ENCODE assay signal across 11 cellular contexts in the genomic region with DNA sequence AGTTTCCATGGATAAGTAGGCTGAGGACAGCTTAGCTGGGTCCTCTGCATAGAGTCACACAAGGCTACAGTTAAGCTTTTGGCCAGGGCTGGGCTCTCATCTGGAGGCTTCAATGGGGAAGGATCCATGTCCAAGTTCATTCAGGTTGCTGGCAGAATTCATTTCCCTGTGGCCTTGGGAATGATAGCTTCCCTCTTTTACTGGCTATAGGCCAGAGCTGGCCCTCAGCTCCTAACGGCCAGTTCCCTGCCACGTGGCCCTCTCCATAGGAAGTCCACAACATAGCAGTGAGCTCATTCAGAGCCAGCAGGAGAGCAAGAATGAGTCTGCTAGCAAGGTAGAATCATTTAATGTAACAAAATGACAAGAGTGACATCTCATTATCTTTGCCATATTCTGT. TPM values are rescaled to one million over a fixed set of nuclear protein-coding genes. Genes with fewer than 3 reads are reported as not detected.
A peak's percentile ranks its signal among the peaks of the same experiment; 100 is the strongest.
DNase-seq lines count a peak whose midpoint lies in the region; ATAC-seq and TF ChIP-seq lines count a peak whose summit lies in the region.
"Had no signal": no experiment of that assay in that cellular context is flagged by ENCODE, and none has a peak within 500 bp of the region (broad histone marks: within the 10 kb centered on the region; RNA-seq: fewer than 3 reads in every experiment).

No MANE protein-coding gene starts in this region.

- no peak overlapping the region for H3K27ac Mint-ChIP-seq in activated CD4-positive, alpha-beta T cell treated with anti-CD3 and anti-CD28 coated beads, Interleukin-2, amount 10 ng/mL, durations not matched to agents 7 days and 5 days

- no peak overlapping the region for H3K4me2 ChIP-seq in IMR-90 (ENCODE audit: low read depth, low read length)

- H3K27me3 ChIP-seq in IMR-90 (ENCODE audit: control insufficient read depth, insufficient read depth, low read length), result no peaks in the 10 kb centered on the region
- no peaks in the 10 kb centered on the region for H3K27me3 ChIP-seq in gastroesophageal sphincter

- peak overlapping the region; percentile 90 for H2BK20ac ChIP-seq in IMR-90 (ENCODE audit: low read depth, low read length)

- H4K8ac ChIP-seq in IMR-90 (ENCODE audit: low read depth in 2 of 2, low read length in 2 of 2), result peak overlapping the region; percentile 77 to 88

- no peak for ATAC-seq in IMR-90 (ENCODE audit: low read depth)
- ATAC-seq in gastroesophageal sphincter, result peak; percentile 22
- no peak for ATAC-seq in GM19452 (IDR thresholded peaks at IDR 0.05; ENCODE audit: unreplicated experiment)
- no peak for ATAC-seq in HG03025 (IDR thresholded peaks at IDR 0.05; ENCODE audit: low FRiP score, unreplicated experiment)
- ATAC-seq: lower lobe of right lung had no signal

- no peak for TF ChIP-seq RAD21 in IMR-90 (IDR thresholded peaks at IDR 0.05; ENCODE audit: low read length)

- H3K9me3 Mint-ChIP-seq in activated CD4-positive, alpha-beta T cell treated with anti-CD3 and anti-CD28 coated beads, Interleukin-2, amount 10 ng/mL, durations not matched to agents 7 days and 5 days, result no peaks in the 10 kb centered on the region

- H3K27me3 Mint-ChIP-seq in activated CD4-positive, alpha-beta T cell treated with anti-CD3 and anti-CD28 coated beads, Interleukin-2, amount 10 ng/mL, durations not matched to agents 7 days and 5 days, result no peaks in the 10 kb centered on the region

- H2AK5ac ChIP-seq in IMR-90 (ENCODE audit: low read depth, low read length), result peak overlapping the region; percentile 92

- H3K14ac ChIP-seq in IMR-90 (replicated peaks; ENCODE audit: low read depth, low read length), result peak overlapping the region; percentile 97

- H3K36me3 Mint-ChIP-seq in activated CD4-positive, alpha-beta T cell treated with anti-CD3 and anti-CD28 coated beads, Interleukin-2, amount 10 ng/mL, durations not matched to agents 7 days and 5 days (ENCODE audit: low read depth), result peaks cover 24% of the 10 kb centered on the region

- intact Hi-C loops in IMR-90 (cut with micrococcal nuclease), result no loop called here

- H2AK9ac ChIP-seq in IMR-90 (replicated peaks; ENCODE audit: low read depth, low read length, poor library complexity), result peak overlapping the region; percentile 2

- H3K4me1 Mint-ChIP-seq in activated CD4-positive, alpha-beta T cell treated with anti-CD3 and anti-CD28 coated beads, Interleukin-2, amount 10 ng/mL, durations not matched to agents 7 days and 5 days, result peaks cover 14% of the 10 kb centered on the region

- dilution Hi-C loops in IMR-90 (cut with HindIII; ENCODE audit: low sequenced_read_pairs, unreplicated experiment), result no loop called here

- peak overlapping the region; percentile 94 for H3K23ac ChIP-seq in IMR-90 (ENCODE audit: low read depth, low read length)

- WGBS in IMR-90 (ENCODE audit: extremely low coverage in 2 of 2, insufficient read length in 1 of 2), 2 experiments, result no CpG with 5 or more reads among the region's 2 CpGs
- WGBS in gastroesophageal sphincter (ENCODE audit: low coverage in 1 of 2), 2 donors, result 20% methylated on average over 1 of the region's 2 CpGs; no CpG with 5 or more reads in 1 of the 2 donors

- H3K9me3 ChIP-seq in IMR-90 (ENCODE audit: control insufficient read depth, insufficient read depth, low read length), result no peaks in the 10 kb centered on the region
- no peaks in the 10 kb centered on the region for H3K9me3 ChIP-seq in gastroesophageal sphincter
- H3K9me3 ChIP-seq: lower lobe of right lung had no signal

- H2AFZ ChIP-seq in IMR-90 (replicated peaks; ENCODE audit: low read length, poor library complexity), result peak overlapping the region; percentile 62

- BruUV-seq in IMR-90 (replicated peaks; lab: Mats Ljungman, UMichigan), result no TSS peak

- H3K36me3 ChIP-seq in IMR-90 (ENCODE audit: control insufficient read depth, insufficient read depth, low read length) (peaks cover 8% of the 10 kb centered on the region), gastroesophageal sphincter (peaks cover 0 to 37% of the 10 kb centered on the region in 2 donors)

- TF ChIP-seq CTCF in IMR-90 (conservative IDR thresholded peaks at IDR 0.05; ENCODE audit: low read depth, low read length) (no peak), gastroesophageal sphincter (IDR thresholded peaks at IDR 0.05) (no peak)

- no peak overlapping the region for H3K4me3 ChIP-seq in IMR-90 (ENCODE audit: insufficient read depth, low read depth, low read length)
- H3K4me3 ChIP-seq in gastroesophageal sphincter, result no peak overlapping the region
- H3K4me3 ChIP-seq: lower lobe of right lung had no signal

- H3K18ac ChIP-seq in IMR-90 (ENCODE audit: low read depth, low read length), result peak overlapping the region; percentile 69

- DNase-seq in IMR-90 (peak; percentile 64), SW480 (ENCODE audit: low spot score) (peak; percentile 8), renal cortical epithelial cell (ENCODE audit: low read depth) (peak; percentile 18)
- no peak for DNase-seq in activated CD4-positive, alpha-beta T cell treated with anti-CD3 and anti-CD28 coated beads, Interleukin-2, amount 10 ng/mL, durations not matched to agents 7 days and 5 days
- DNase-seq: DMS79, lower lobe of right lung, NCI-H774 had no signal

- H4K91ac ChIP-seq in IMR-90 (ENCODE audit: insufficient read depth, low read depth, low read length), result peak overlapping the region; percentile 89

- CTCF ChIA-PET in IMR-90 (lab: Yijun Ruan, JAX), result no interaction called here
- CTCF ChIA-PET in activated CD4-positive, alpha-beta T cell treated with anti-CD3 and anti-CD28 coated beads, Interleukin-2, amount 10 ng/mL, durations not matched to agents 7 days and 5 days (lab: Charles Lee), result interaction anchor here (1.0 kb wide), 1 partner anchor 17 kb away, joined by 4 read pairs; no protein-coding TSS in a partner anchor

- H3K27ac ChIP-seq in IMR-90 (ENCODE audit: insufficient read depth, low read length) (peak overlapping the region; percentile 15), gastroesophageal sphincter (no peak overlapping the region)
- H3K27ac ChIP-seq: lower lobe of right lung had no signal

- H4K20me1 ChIP-seq in IMR-90 (ENCODE audit: insufficient read depth, low read length), result no peaks in the 10 kb centered on the region

- in situ Hi-C loops in IMR-90 (cut with MboI; ENCODE audit: low sequenced_read_pairs), result no loop called here

- H3K4me3 Mint-ChIP-seq in activated CD4-positive, alpha-beta T cell treated with anti-CD3 and anti-CD28 coated beads, Interleukin-2, amount 10 ng/mL, durations not matched to agents 7 days and 5 days, result no peak overlapping the region

- H2BK5ac ChIP-seq in IMR-90 (ENCODE audit: low read depth, low read length, poor library complexity, severe bottlenecking), result peak overlapping the region; percentile 61

- H4K5ac ChIP-seq in IMR-90 (ENCODE audit: low read depth, low read length), result peak overlapping the region; percentile 78

- H3K4me1 ChIP-seq in IMR-90 (ENCODE audit: control insufficient read depth, insufficient read depth, low read length), result peaks cover 20% of the 10 kb centered on the region
- H3K4me1 ChIP-seq in gastroesophageal sphincter, result peaks cover 0 to 43% (median 0%) of the 10 kb centered on the region in 3 donors
- H3K4me1 ChIP-seq: lower lobe of right lung had no signal

- POLR2A ChIA-PET in IMR-90 (lab: Charles Lee; ENCODE audit: unreplicated experiment), result no interaction called here
- POLR2A ChIA-PET in activated CD4-positive, alpha-beta T cell treated with anti-CD3 and anti-CD28 coated beads, Interleukin-2, amount 10 ng/mL, durations not matched to agents 7 days and 5 days (lab: Charles Lee), result no interaction called here

- H3K4ac ChIP-seq in IMR-90 (ENCODE audit: low read depth, low read length), result peak overlapping the region; percentile 81

- no peak for TF ChIP-seq POLR2A in IMR-90 (IDR thresholded peaks at IDR 0.05; ENCODE audit: low read depth, low read length)
- no peak for TF ChIP-seq POLR2A in gastroesophageal sphincter (IDR thresholded peaks at IDR 0.05)

- H3K56ac ChIP-seq in IMR-90 (ENCODE audit: extremely low read depth, insufficient read depth, low read length), result no peak overlapping the region; the same call in 1 of the 2 replicates

- no peak overlapping the region for H3K9ac ChIP-seq in IMR-90 (ENCODE audit: low read depth, low read length)

- H3K9me1 ChIP-seq in IMR-90 (ENCODE audit: insufficient read depth, low read length), result peaks cover 15% of the 10 kb centered on the region

- H2BK120ac ChIP-seq in IMR-90 (ENCODE audit: low read depth, low read length), result peak overlapping the region; percentile 79

- peak overlapping the region; percentile 67 for H2BK15ac ChIP-seq in IMR-90 (ENCODE audit: low read depth, low read length)

- no peak for TF ChIP-seq EP300 in gastroesophageal sphincter (IDR thresholded peaks at IDR 0.05)

- peaks cover 2 to 40% of the 10 kb centered on the region in 2 experiments; a peak in 3 of 4 replicates for H3K79me1 ChIP-seq in IMR-90 (ENCODE audit: low read depth in 1 of 2, low read length in 2 of 2)

TF ChIP-seq in IMR-90, 13 proteins besides CTCF, POLR2A, EP300 and RAD21 (continues in another document):
- TF ChIP-seq CHD1 (IDR thresholded peaks at IDR 0.05; ENCODE audit: low read depth, low read length), result no peak
- TF ChIP-seq BHLHE40 (IDR thresholded peaks at IDR 0.05; ENCODE audit: low read depth, low read length), result no peak
- TF ChIP-seq, protein P1, sequence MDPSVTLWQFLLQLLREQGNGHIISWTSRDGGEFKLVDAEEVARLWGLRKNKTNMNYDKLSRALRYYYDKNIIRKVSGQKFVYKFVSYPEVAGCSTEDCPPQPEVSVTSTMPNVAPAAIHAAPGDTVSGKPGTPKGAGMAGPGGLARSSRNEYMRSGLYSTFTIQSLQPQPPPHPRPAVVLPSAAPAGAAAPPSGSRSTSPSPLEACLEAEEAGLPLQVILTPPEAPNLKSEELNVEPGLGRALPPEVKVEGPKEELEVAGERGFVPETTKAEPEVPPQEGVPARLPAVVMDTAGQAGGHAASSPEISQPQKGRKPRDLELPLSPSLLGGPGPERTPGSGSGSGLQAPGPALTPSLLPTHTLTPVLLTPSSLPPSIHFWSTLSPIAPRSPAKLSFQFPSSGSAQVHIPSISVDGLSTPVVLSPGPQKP (IDR thresholded peaks at IDR 0.05; ENCODE audit: borderline replicate concordance, low read depth, low read length), result no peak

RNA-seq across cellular contexts. Expression of a gene that starts 15.1 kb away (rescaled TPM):
- 0.54 and 0.56 TPM in 2 replicates for total RNA-seq in IMR-90 (2012; rRNA removed)
- 5.4 and 6.2 TPM in 2 replicates for polyA plus RNA-seq in IMR-90 (2012; rRNA removed)
- 4.1 and 10.2 TPM in 2 replicates for polyA plus RNA-seq in IMR-90 (2012; cell fraction: cytosol; rRNA removed)
- 28.0 and 31.3 TPM in 2 replicates for polyA plus RNA-seq in IMR-90 (2012; cell fraction: nucleus; rRNA removed; ENCODE audit: low replicate concordance)
- total RNA-seq in gastroesophageal sphincter, result 100 to 1,000 TPM in 3 of 4 donors, 10 to 100 TPM in 1; 60.4 to 170 (median 125) TPM
- 0.40 TPM in 1 of 2 replicates, not detected in the other for total RNA-seq in renal cortical epithelial cell
- not detected for total RNA-seq in activated CD4-positive, alpha-beta T cell treated with anti-CD3 and anti-CD28 coated beads, Interleukin-2, amount 10 ng/mL, durations not matched to agents 7 days and 5 days
- total RNA-seq: T-helper 2 cell treated with Interferon-gamma antibody and Interleukin-4, amounts not matched to agents 100 ng/mL and 5 ng/mL, for 36 hours had no signal

Comparison
In these comparisons a context has a peak if more than half of its experiments do, and no peak if none do; other contexts are left out.
1. RNA of a gene that starts 15.1 kb away (total RNA-seq): 60.4 to 170 TPM in gastroesophageal sphincter; 0.54 to 0.56 TPM in IMR-90, 0.40 TPM in renal cortical epithelial cell and not detected in activated CD4-positive, alpha-beta T cell treated with anti-CD3 and anti-CD28 coated beads, Interleukin-2, amount 10 ng/mL, durations not matched to agents 7 days and 5 days; every median in the first group is over 10 times any median in the second.